Comparison of ENCODE assay signal across 39 cellular contexts in the genomic region with DNA sequence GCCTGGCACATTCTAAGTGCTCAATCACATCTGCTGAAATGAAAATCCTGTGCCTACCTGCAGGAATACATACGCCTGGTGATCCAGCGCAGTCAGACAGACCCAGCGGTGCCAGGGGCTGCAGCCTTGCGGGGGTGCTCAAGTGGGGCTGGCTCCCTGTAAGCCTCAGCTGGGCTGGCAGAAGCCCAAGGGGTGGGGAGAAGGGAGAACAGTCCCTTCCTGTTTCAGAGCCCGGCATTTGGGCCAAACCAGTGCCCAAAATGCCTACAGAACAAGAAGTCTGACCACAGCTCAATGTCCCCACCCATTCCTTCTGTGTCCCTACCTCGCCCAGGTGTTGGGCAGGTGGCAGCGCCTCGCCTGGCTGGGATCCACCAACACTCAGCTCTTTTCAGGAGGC. TPM values are rescaled to one million over a fixed set of nuclear protein-coding genes. Genes with fewer than 3 reads are reported as not detected.
"Had no signal": no experiment of that assay in that cellular context is flagged by ENCODE, and none has a peak within 500 bp of the region (broad histone marks: within the 10 kb centered on the region; RNA-seq: fewer than 3 reads in every experiment).

No MANE protein-coding gene starts in this region.

- H3K4me3 ChIP-seq: MG63, Peyer's patch had no signal

- H3K9me3 Mint-ChIP-seq: activated CD8-positive, alpha-beta T cell treated with anti-CD3 and anti-CD28 coated beads for 36 hours; activated naive CD8-positive, alpha-beta T cell treated with anti-CD3 and anti-CD28 coated beads for 36 hours; activated T-cell treated with anti-CD3 and anti-CD28 coated beads, Interleukin-2, amount 50 U/mL, for 72 hours; activated T-helper 17 cell treated with anti-CD3 and anti-CD28 coated beads, Interleukin-2, amount 50 U/mL, for 72 hours had no signal

- H3K4me3 Mint-ChIP-seq: activated CD8-positive, alpha-beta T cell treated with anti-CD3 and anti-CD28 coated beads for 36 hours; activated naive CD8-positive, alpha-beta T cell treated with anti-CD3 and anti-CD28 coated beads for 36 hours; activated T-cell treated with anti-CD3 and anti-CD28 coated beads, Interleukin-2, amount 50 U/mL, for 72 hours; activated T-helper 17 cell treated with anti-CD3 and anti-CD28 coated beads, Interleukin-2, amount 50 U/mL, for 72 hours had no signal

- H3K9me3 ChIP-seq: MG63, Peyer's patch had no signal

- DNase-seq: activated CD4-positive, alpha-beta T cell treated with anti-CD3 and anti-CD28 coated beads for 1 hour; activated CD4-positive, alpha-beta T cell treated with anti-CD3 and anti-CD28 coated beads for 48 hours; activated CD4-positive, CD25-positive, alpha-beta regulatory T cell; activated CD8-positive, alpha-beta T cell treated with anti-CD3 and anti-CD28 coated beads for 36 hours; activated effector memory CD4-positive, alpha-beta T cell treated with anti-CD3 and anti-CD28 coated beads, Interleukin-2, amount 50 U/mL, for 16 hours; activated naive CD4-positive, alpha-beta T cell; activated naive CD4-positive, alpha-beta T cell treated with anti-CD3 and anti-CD28 coated beads, Interleukin-2, amount 50 U/mL, for 16 hours; activated naive CD8-positive, alpha-beta T cell treated with anti-CD3 and anti-CD28 coated beads for 36 hours; activated T-cell treated with anti-CD3 and anti-CD28 coated beads, Interleukin-2, amount 50 U/mL, for 1 hour; activated T-cell treated with anti-CD3 and anti-CD28 coated beads, Interleukin-2, amount 50 U/mL, for 72 hours; amniotic stem cell; aorta; brain microvascular endothelial cell; central memory CD4-positive, alpha-beta T cell; Kasumi-1; KG1; MG63; NCI-H1105; NCI-H1417 treated with DMSO at 0.1 percent for 48 hours; NCI-H187 treated with DMSO at 0.1 percent for 48 hours; NCI-H2107; NCI-H2171; NCI-H226; NCI-H446 treated with DMSO at 0.1 percent for 48 hours; NCI-H524; NCI-H69; NCI-H82; NK-92 treated with Interleukin-12 subunit alpha and Interleukin-12 subunit beta, amount 100 ng/mL, for 24 hours; PC-3; Peyer's patch; Right ventricle myocardium superior; SW 1271; T-helper 1 cell; T-helper 2 cell; T-helper 9 cell had no signal

- H3K27me3 ChIP-seq: Peyer's patch had no signal

- H3K27ac ChIP-seq: brain microvascular endothelial cell, Peyer's patch, RWPE1 had no signal

- ATAC-seq: activated CD8-positive, alpha-beta T cell treated with anti-CD3 and anti-CD28 coated beads for 36 hours; activated T-cell treated with anti-CD3 and anti-CD28 coated beads, Interleukin-2, amount 50 U/mL, for 72 hours; activated T-helper 17 cell treated with anti-CD3 and anti-CD28 coated beads, Interleukin-2, amount 50 U/mL, for 72 hours; PC-3 had no signal

- H3K27ac Mint-ChIP-seq: activated CD8-positive, alpha-beta T cell treated with anti-CD3 and anti-CD28 coated beads for 36 hours; activated naive CD8-positive, alpha-beta T cell treated with anti-CD3 and anti-CD28 coated beads for 36 hours; activated T-cell treated with anti-CD3 and anti-CD28 coated beads, Interleukin-2, amount 50 U/mL, for 72 hours; activated T-helper 17 cell treated with anti-CD3 and anti-CD28 coated beads, Interleukin-2, amount 50 U/mL, for 72 hours had no signal

- H3K36me3 Mint-ChIP-seq: activated naive CD8-positive, alpha-beta T cell treated with anti-CD3 and anti-CD28 coated beads for 36 hours had no signal

- H3K4me1 Mint-ChIP-seq: activated naive CD8-positive, alpha-beta T cell treated with anti-CD3 and anti-CD28 coated beads for 36 hours; activated T-helper 17 cell treated with anti-CD3 and anti-CD28 coated beads, Interleukin-2, amount 50 U/mL, for 72 hours had no signal

- H3K36me3 ChIP-seq: brain microvascular endothelial cell, MG63, Peyer's patch had no signal

- H3K4me1 ChIP-seq: Peyer's patch had no signal

RNA-seq across cellular contexts. Expression of gene RIMS4, which starts 42.1 kb away (rescaled TPM):
- total RNA-seq: activated CD8-positive, alpha-beta T cell treated with anti-CD3 and anti-CD28 coated beads for 36 hours had no signal

RNA-seq across cellular contexts. Expression of gene CCN5, which starts 53.1 kb away (rescaled TPM):
- total RNA-seq: activated CD8-positive, alpha-beta memory T cell treated with anti-CD3 and anti-CD28 coated beads for 36 hours; activated CD8-positive, alpha-beta T cell treated with anti-CD3 and anti-CD28 coated beads for 36 hours; activated naive CD8-positive, alpha-beta T cell treated with anti-CD3 and anti-CD28 coated beads for 36 hours; activated T-cell treated with anti-CD3 and anti-CD28 coated beads, Interleukin-2, amount 50 U/mL, for 72 hours; activated T-helper 17 cell treated with anti-CD3 and anti-CD28 coated beads, Interleukin-2, amount 50 U/mL, for 72 hours; cerebellum had no signal
